Comparison of ENCODE assay signal across 1 cellular context in genomic region chr7:22066484-22066883, GRCh38.
TF ChIP-seq lines count a peak whose summit lies in the region.

No MANE protein-coding gene starts in this region.

TF ChIP-seq in GM23338, 12 proteins besides CTCF, POLR2A, EP300 and RAD21 (continued from another document):
- TF ChIP-seq REST (IDR thresholded peaks at IDR 0.05; ENCODE audit: unreplicated experiment) (no peak), POLR2AphosphoS5 (IDR thresholded peaks at IDR 0.05; ENCODE audit: low read depth) (no peak), JUNB (IDR thresholded peaks at IDR 0.05; ENCODE audit: unreplicated experiment) (no peak), ZNF114 (CRISPR knock-in tag; IDR thresholded peaks at IDR 0.05) (no peak), EZH2phosphoT487 (IDR thresholded peaks at IDR 0.05; ENCODE audit: unreplicated experiment) (no peak), EZH2 (IDR thresholded peaks at IDR 0.05; ENCODE audit: low read depth, unreplicated experiment) (no peak), CREB1 (CRISPR knock-in tag; IDR thresholded peaks at IDR 0.05; ENCODE audit: low read depth) (no peak), ETS1 (IDR thresholded peaks at IDR 0.05) (no peak), ZNF331 (CRISPR knock-in tag; IDR thresholded peaks at IDR 0.05; ENCODE audit: low read depth) (no peak)
